ENCODE assay signal across 27 cellular contexts in the genomic region with DNA sequence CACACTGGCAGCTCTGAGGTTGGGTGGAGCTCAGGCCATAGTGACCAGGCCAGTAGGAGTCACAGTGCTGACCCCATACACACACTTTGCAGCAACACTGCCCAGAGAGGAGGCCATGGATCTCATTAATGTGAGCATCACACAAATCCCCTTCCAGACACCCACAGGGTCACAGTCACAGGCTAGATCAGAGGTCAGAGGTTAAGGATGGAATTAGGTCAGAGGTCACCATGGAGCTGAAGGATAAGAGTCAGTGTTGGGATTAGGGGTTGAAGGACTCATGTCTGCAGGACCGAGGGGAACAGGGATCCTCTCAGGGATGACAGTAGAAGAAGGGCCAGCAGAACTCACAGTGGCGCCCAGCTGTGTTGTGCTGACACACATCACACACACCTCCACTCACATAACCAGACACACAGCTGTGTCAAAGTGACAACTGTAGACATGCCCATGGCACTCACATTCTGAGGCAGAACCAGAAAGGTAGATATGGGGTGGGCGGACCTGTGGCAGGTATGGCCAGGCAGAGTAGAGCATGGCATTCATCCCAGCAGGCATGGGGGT. TPM values are rescaled to one million over a fixed set of nuclear protein-coding genes. Genes with fewer than 3 reads are reported as not detected.
DNase-seq lines count a peak whose midpoint lies in the region; ATAC-seq, FAIRE-seq and TF ChIP-seq lines count a peak whose summit lies in the region.
"Had no signal": no experiment of that assay in that cellular context is flagged by ENCODE, and none has a peak within 500 bp of the region (broad histone marks: within the 10 kb centered on the region; RNA-seq: fewer than 3 reads in every experiment).

No MANE protein-coding gene starts in this region.

- 45% methylated on average over 2 of the region's 3 CpGs for WGBS in HepG2 (ENCODE audit: low lambda C conversion rate)

- no peak for TF ChIP-seq EP300 in HepG2 (IDR thresholded peaks at IDR 0.05; ENCODE audit: low read depth in 2 of 2, low read length in 2 of 2)
- TF ChIP-seq EP300 in HepG2 (CRISPR knock-in tag; IDR thresholded peaks at IDR 0.05; ENCODE audit: borderline replicate concordance), result no peak

- peak overlapping the region; percentile 16 for H3K27ac Mint-ChIP-seq in stimulated activated naive CD8-positive, alpha-beta T cell treated with anti-CD3 and anti-CD28 coated beads, Interleukin-15, Interleukin-2, amounts not matched to agents 100 ng/mL and 50 ng/mL, for 24 hours
- no peak overlapping the region for H3K27ac Mint-ChIP-seq in stimulated activated naive CD8-positive, alpha-beta T cell treated with anti-CD3 and anti-CD28 coated beads, Interleukin-15, amount 100 ng/mL, for 72 hours
- H3K27ac Mint-ChIP-seq: CD14-positive monocyte had no signal

- H3K27me3 ChIP-seq in HepG2 (ENCODE audit: control insufficient read depth in 1 of 2, insufficient read depth in 2 of 2, low read length in 2 of 2) (no peaks in the 10 kb centered on the region), H7 (ENCODE audit: control insufficient read depth, insufficient read depth, low read length) (no peaks in the 10 kb centered on the region; the same call in 1 of the 2 replicates)
- H3K27me3 ChIP-seq: BE2C, SJCRH30 had no signal

- CTCF ChIA-PET in HepG2 (lab: Yijun Ruan, JAX; ENCODE audit: low intra/inter-chr PET ratio, low total read pairs), result no interaction called here

- FAIRE-seq in HepG2 (lab: Jason Lieb, UNC), result no peak
- FAIRE-seq: GM12892, HTR-8/SVneo had no signal

- no peak overlapping the region for H3K4me2 ChIP-seq in HepG2 (ENCODE audit: low read depth, low read length)
- H3K4me2 ChIP-seq: KMS-11 had no signal

- no peak for TF ChIP-seq CTCF in HepG2 (CRISPR knock-in tag; IDR thresholded peaks at IDR 0.05)

- TF ChIP-seq POLR2A in HepG2 (IDR thresholded peaks at IDR 0.05; ENCODE audit: insufficient read depth in 1 of 2, low read depth in 2 of 2, low read length in 2 of 2), result no peak

- H3K36me3 ChIP-seq in HepG2 (replicated peaks in 1 of 2; ENCODE audit: control insufficient read depth in 1 of 2, insufficient read depth in 2 of 2, low read length in 2 of 2) (no peaks in the 10 kb centered on the region), H7 (replicated peaks; ENCODE audit: control insufficient read depth, insufficient read depth, low read length) (no peaks in the 10 kb centered on the region)
- H3K36me3 ChIP-seq: BE2C, SJCRH30 had no signal

- intact Hi-C loops in HepG2 (cut with micrococcal nuclease; ENCODE audit: unreplicated experiment), result no loop called here

- H3K9me3 Mint-ChIP-seq in stimulated activated naive CD8-positive, alpha-beta T cell treated with anti-CD3 and anti-CD28 coated beads, Interleukin-15, Interleukin-2, amounts not matched to agents 100 ng/mL and 50 ng/mL, for 24 hours, result no peaks in the 10 kb centered on the region
- no peaks in the 10 kb centered on the region for H3K9me3 Mint-ChIP-seq in stimulated activated naive CD8-positive, alpha-beta T cell treated with anti-CD3 and anti-CD28 coated beads, Interleukin-15, amount 100 ng/mL, for 72 hours
- H3K9me3 Mint-ChIP-seq: CD14-positive monocyte had no signal

- in situ Hi-C loops in HepG2 (cut with HindIII; ENCODE audit: extremely low pct_ligation_motif_present, low pct_unique_long_range_greater_than_20kb), result loop anchor here (25.0 kb wide), 1 partner anchor 284 kb away; the partner anchor contains the start of gene NICN1

- BruUV-seq in HepG2 (replicated peaks; lab: Mats Ljungman, UMichigan), result no TSS peak

- H3K4me3 Mint-ChIP-seq in stimulated activated naive CD8-positive, alpha-beta T cell treated with anti-CD3 and anti-CD28 coated beads, Interleukin-15, Interleukin-2, amounts not matched to agents 100 ng/mL and 50 ng/mL, for 24 hours, result no peak overlapping the region
- H3K4me3 Mint-ChIP-seq in stimulated activated naive CD8-positive, alpha-beta T cell treated with anti-CD3 and anti-CD28 coated beads, Interleukin-15, amount 100 ng/mL, for 72 hours, result no peak overlapping the region
- H3K4me3 Mint-ChIP-seq: CD14-positive monocyte had no signal

- POLR2A ChIA-PET in HepG2 (lab: Yijun Ruan, JAX), result no interaction called here

- H3K9me3 ChIP-seq in HepG2 (ENCODE audit: low read length), result no peaks in the 10 kb centered on the region
- H3K9me3 ChIP-seq: BE2C, SJCRH30 had no signal

- TF ChIP-seq RAD21 in HepG2 (CRISPR knock-in tag; IDR thresholded peaks at IDR 0.05), result no peak

- peaks cover 10% of the 10 kb centered on the region for H3K4me1 ChIP-seq in HepG2 (ENCODE audit: insufficient read depth, low read length)
- H3K4me1 ChIP-seq: BE2C had no signal

- no peak for DNase-seq in stimulated activated naive CD8-positive, alpha-beta T cell treated with anti-CD3 and anti-CD28 coated beads, Interleukin-15, amount 100 ng/mL, for 72 hours
- DNase-seq in HepG2 (ENCODE audit: low spot score), result no peak
- DNase-seq in H7, result no peak
- no peak for DNase-seq in ureter (ENCODE audit: low spot score)
- DNase-seq: 8988T; ACHN; BE2C; Calu3; DMS79 treated with DMSO at 0.1 percent for 48 hours; GF-D8; GOT3; MM.1S; NCI-H2029; NCI-H446 treated with DMSO at 0.1 percent for 48 hours; NCI-H526; NCI-H82; NK-92 treated with Interleukin-12 subunit alpha and Interleukin-12 subunit beta, amount 100 ng/mL, for 24 hours; PC-3; SJCRH30 had no signal

- H3K27me3 Mint-ChIP-seq in stimulated activated naive CD8-positive, alpha-beta T cell treated with anti-CD3 and anti-CD28 coated beads, Interleukin-15, Interleukin-2, amounts not matched to agents 100 ng/mL and 50 ng/mL, for 24 hours, result no peaks in the 10 kb centered on the region
- no peaks in the 10 kb centered on the region for H3K27me3 Mint-ChIP-seq in stimulated activated naive CD8-positive, alpha-beta T cell treated with anti-CD3 and anti-CD28 coated beads, Interleukin-15, amount 100 ng/mL, for 72 hours

- no peak overlapping the region for H3K4me3 ChIP-seq in HepG2 (replicated peaks in 1 of 3; ENCODE audit: insufficient read depth in 1 of 3, low read depth in 2 of 3, low read length in 3 of 3)
- no peak overlapping the region for H3K4me3 ChIP-seq in H7 (ENCODE audit: insufficient read depth, low read depth, low read length)
- H3K4me3 ChIP-seq: SJCRH30 had no signal

- no peaks in the 10 kb centered on the region for H3K36me3 Mint-ChIP-seq in stimulated activated naive CD8-positive, alpha-beta T cell treated with anti-CD3 and anti-CD28 coated beads, Interleukin-15, Interleukin-2, amounts not matched to agents 100 ng/mL and 50 ng/mL, for 24 hours (ENCODE audit: low read depth)
- H3K36me3 Mint-ChIP-seq: CD14-positive monocyte had no signal

- no peaks in the 10 kb centered on the region for H4K20me1 ChIP-seq in HepG2 (ENCODE audit: insufficient read depth, low read length)

- H3K27ac ChIP-seq in HepG2 (ENCODE audit: extremely low read length, insufficient read depth, low read length), result no peak overlapping the region
- H3K27ac ChIP-seq: KMS-11, SJCRH30 had no signal

- no peak for ATAC-seq in stimulated activated naive CD8-positive, alpha-beta T cell treated with anti-CD3 and anti-CD28 coated beads, Interleukin-15, amount 100 ng/mL, for 72 hours
- ATAC-seq in HepG2 (peak; percentile 14; the same call in 1 of the 3 replicates), HG03342 (IDR thresholded peaks at IDR 0.05; ENCODE audit: unreplicated experiment) (no peak)
- ATAC-seq: HCT116, PC-3, SK-N-SH treated with all-trans-retinoic acid at 6 μM for 48 hours had no signal

- H3K79me2 ChIP-seq in HepG2 (ENCODE audit: insufficient read depth, low read length), result no peaks in the 10 kb centered on the region

- no peaks in the 10 kb centered on the region for H3K4me1 Mint-ChIP-seq in stimulated activated naive CD8-positive, alpha-beta T cell treated with anti-CD3 and anti-CD28 coated beads, Interleukin-15, Interleukin-2, amounts not matched to agents 100 ng/mL and 50 ng/mL, for 24 hours (ENCODE audit: low read depth)
- peaks cover 6% of the 10 kb centered on the region for H3K4me1 Mint-ChIP-seq in stimulated activated naive CD8-positive, alpha-beta T cell treated with anti-CD3 and anti-CD28 coated beads, Interleukin-15, amount 100 ng/mL, for 72 hours

- no peak overlapping the region for H3K9ac ChIP-seq in HepG2 (ENCODE audit: insufficient read depth, low read depth, low read length)
- H3K9ac ChIP-seq: KMS-11 had no signal

- no peak overlapping the region for H2AFZ ChIP-seq in HepG2 (ENCODE audit: low read length)

RNA-seq across cellular contexts. Expression of gene CCDC71, which starts 12.7 kb away (rescaled TPM):
- total RNA-seq in HepG2 (2016; rRNA removed; fragmentation: Illumina TruSeq; extraction: Trizol) (13.3 and 14.3 TPM in 2 replicates), ureter (32.1 TPM)
- total RNA-seq in HepG2 (2016; cell fraction: cytosol; rRNA removed; fragmentation: Illumina TruSeq; extraction: Trizol; ENCODE audit: low read depth), result 4.1 and 4.7 TPM in 2 replicates
- 12.6 and 13.9 TPM in 2 replicates for total RNA-seq in HepG2 (2016; cell fraction: insoluble cytoplasmic fraction; rRNA removed; fragmentation: Illumina TruSeq; extraction: Trizol)
- 10.5 and 10.7 TPM in 2 replicates for total RNA-seq in HepG2 (2016; cell fraction: membrane; rRNA removed; fragmentation: Illumina TruSeq; extraction: Trizol)
- 9.0 and 9.1 TPM in 2 replicates for total RNA-seq in HepG2 (2016; cell fraction: nucleus; rRNA removed; fragmentation: Illumina TruSeq; extraction: Trizol)
- 9.7 and 14.9 TPM in 2 replicates for polyA plus RNA-seq in HepG2 (2011; rRNA removed)
- polyA plus RNA-seq in HepG2 (2011; cell fraction: cytosol; rRNA removed), result 11.8 and 15.0 TPM in 2 replicates
- 12.1 and 12.2 TPM in 2 replicates for polyA plus RNA-seq in HepG2 (2011; cell fraction: nucleus; rRNA removed)
- polyA plus RNA-seq in HepG2 (2012), result 6.4 and 7.7 TPM in 2 replicates
- polyA plus RNA-seq in HepG2 (2016; cell fraction: cytosol; fragmentation: Illumina TruSeq; extraction: Trizol; ENCODE audit: low read depth), result 2.1 and 3.0 TPM in 2 replicates
- 15.2 TPM in 2 replicates for polyA plus RNA-seq in HepG2 (2016; cell fraction: insoluble cytoplasmic fraction; fragmentation: Illumina TruSeq; extraction: Trizol; ENCODE audit: low read depth)
- polyA plus RNA-seq in HepG2 (2016; cell fraction: membrane; fragmentation: Illumina TruSeq; extraction: Trizol; ENCODE audit: low read depth), result 5.5 and 5.6 TPM in 2 replicates
- 9.9 and 12.2 TPM in 2 replicates for polyA plus RNA-seq in HepG2 (2016; cell fraction: nucleus; fragmentation: Illumina TruSeq; extraction: Trizol; ENCODE audit: insufficient read depth, low read depth)
- 56.3 and 64.8 TPM in 2 replicates for polyA minus RNA-seq in HepG2 (2011; rRNA and poly(A)+ RNA removed; ENCODE audit: low replicate concordance)
- 9.1 and 9.9 TPM in 2 replicates for polyA minus RNA-seq in HepG2 (2011; cell fraction: cytosol; rRNA and poly(A)+ RNA removed)
- 24.2 and 24.7 TPM in 2 replicates for polyA minus RNA-seq in HepG2 (2011; cell fraction: nucleus; rRNA and poly(A)+ RNA removed)
- total RNA-seq in H7 (2014; rRNA removed; shearing (Covaris generic)), result 37.1 and 46.4 TPM in 2 replicates

RNA-seq across cellular contexts. Expression of gene KLHDC8B, which starts 18.0 kb away (rescaled TPM):
- total RNA-seq in HepG2 (2016; rRNA removed; fragmentation: Illumina TruSeq; extraction: Trizol), result 17.2 and 17.7 TPM in 2 replicates
- 5.3 and 6.0 TPM in 2 replicates for total RNA-seq in HepG2 (2016; cell fraction: cytosol; rRNA removed; fragmentation: Illumina TruSeq; extraction: Trizol; ENCODE audit: low read depth)
- 18.2 and 18.3 TPM in 2 replicates for total RNA-seq in HepG2 (2016; cell fraction: insoluble cytoplasmic fraction; rRNA removed; fragmentation: Illumina TruSeq; extraction: Trizol)
- total RNA-seq in HepG2 (2016; cell fraction: membrane; rRNA removed; fragmentation: Illumina TruSeq; extraction: Trizol), result 12.5 and 13.9 TPM in 2 replicates
- 9.8 and 11.3 TPM in 2 replicates for total RNA-seq in HepG2 (2016; cell fraction: nucleus; rRNA removed; fragmentation: Illumina TruSeq; extraction: Trizol)
- polyA plus RNA-seq in HepG2 (2011; rRNA removed), result 17.8 and 25.3 TPM in 2 replicates
- polyA plus RNA-seq in HepG2 (2011; cell fraction: cytosol; rRNA removed), result 22.1 and 25.8 TPM in 2 replicates
- polyA plus RNA-seq in HepG2 (2011; cell fraction: nucleus; rRNA removed), result 23.7 and 30.7 TPM in 2 replicates
- 10.3 and 15.5 TPM in 2 replicates for polyA plus RNA-seq in HepG2 (2012)
- 3.5 and 4.4 TPM in 2 replicates for polyA plus RNA-seq in HepG2 (2016; cell fraction: cytosol; fragmentation: Illumina TruSeq; extraction: Trizol; ENCODE audit: low read depth)
- 15.1 and 17.0 TPM in 2 replicates for polyA plus RNA-seq in HepG2 (2016; cell fraction: insoluble cytoplasmic fraction; fragmentation: Illumina TruSeq; extraction: Trizol; ENCODE audit: low read depth)
- polyA plus RNA-seq in HepG2 (2016; cell fraction: membrane; fragmentation: Illumina TruSeq; extraction: Trizol; ENCODE audit: low read depth), result 8.7 and 9.4 TPM in 2 replicates
- 19.1 and 19.7 TPM in 2 replicates for polyA plus RNA-seq in HepG2 (2016; cell fraction: nucleus; fragmentation: Illumina TruSeq; extraction: Trizol; ENCODE audit: insufficient read depth, low read depth)
- 1.0 and 28.1 TPM in 2 replicates for polyA minus RNA-seq in HepG2 (2011; rRNA and poly(A)+ RNA removed; ENCODE audit: low replicate concordance)
- 8.4 and 13.7 TPM in 2 replicates for polyA minus RNA-seq in HepG2 (2011; cell fraction: cytosol; rRNA and poly(A)+ RNA removed)
- polyA minus RNA-seq in HepG2 (2011; cell fraction: nucleus; rRNA and poly(A)+ RNA removed), result 9.1 and 15.0 TPM in 2 replicates
- 19.8 and 27.7 TPM in 2 replicates for total RNA-seq in H7 (2014; rRNA removed; shearing (Covaris generic))
- total RNA-seq in ureter, result 36.5 TPM

RNA-seq across cellular contexts. Expression of gene LAMB2, which starts 20.6 kb away (rescaled TPM):
- total RNA-seq in HepG2 (2016; rRNA removed; fragmentation: Illumina TruSeq; extraction: Trizol), result 67.9 and 208 TPM in 2 replicates
- total RNA-seq in HepG2 (2016; cell fraction: cytosol; rRNA removed; fragmentation: Illumina TruSeq; extraction: Trizol; ENCODE audit: low read depth), result 13.5 and 15.2 TPM in 2 replicates
- total RNA-seq in HepG2 (2016; cell fraction: insoluble cytoplasmic fraction; rRNA removed; fragmentation: Illumina TruSeq; extraction: Trizol), result 56.7 and 217 TPM in 2 replicates
- total RNA-seq in HepG2 (2016; cell fraction: membrane; rRNA removed; fragmentation: Illumina TruSeq; extraction: Trizol), result 16.6 and 17.9 TPM in 2 replicates
- 198 and 230 TPM in 2 replicates for total RNA-seq in HepG2 (2016; cell fraction: nucleus; rRNA removed; fragmentation: Illumina TruSeq; extraction: Trizol)
- polyA plus RNA-seq in HepG2 (2011; rRNA removed), result 443 and 619 TPM in 2 replicates
- 165 and 171 TPM in 2 replicates for polyA plus RNA-seq in HepG2 (2011; cell fraction: cytosol; rRNA removed)
- polyA plus RNA-seq in HepG2 (2011; cell fraction: nucleus; rRNA removed), result 2,056 and 2,231 TPM in 2 replicates
- 234 and 362 TPM in 2 replicates for polyA plus RNA-seq in HepG2 (2012)
- 7.4 and 10.4 TPM in 2 replicates for polyA plus RNA-seq in HepG2 (2016; cell fraction: cytosol; fragmentation: Illumina TruSeq; extraction: Trizol; ENCODE audit: low read depth)
- 45.9 and 61.9 TPM in 2 replicates for polyA plus RNA-seq in HepG2 (2016; cell fraction: insoluble cytoplasmic fraction; fragmentation: Illumina TruSeq; extraction: Trizol; ENCODE audit: low read depth)
- polyA plus RNA-seq in HepG2 (2016; cell fraction: membrane; fragmentation: Illumina TruSeq; extraction: Trizol; ENCODE audit: low read depth), result 9.9 and 13.5 TPM in 2 replicates
- 423 and 430 TPM in 2 replicates for polyA plus RNA-seq in HepG2 (2016; cell fraction: nucleus; fragmentation: Illumina TruSeq; extraction: Trizol; ENCODE audit: insufficient read depth, low read depth)
- polyA minus RNA-seq in HepG2 (2011; rRNA and poly(A)+ RNA removed; ENCODE audit: low replicate concordance), result 13.3 and 724 TPM in 2 replicates
- 108 and 211 TPM in 2 replicates for polyA minus RNA-seq in HepG2 (2011; cell fraction: cytosol; rRNA and poly(A)+ RNA removed)
- polyA minus RNA-seq in HepG2 (2011; cell fraction: nucleus; rRNA and poly(A)+ RNA removed), result 147 and 217 TPM in 2 replicates
- 81.1 and 87.3 TPM in 2 replicates for total RNA-seq in H7 (2014; rRNA removed; shearing (Covaris generic))
- total RNA-seq in ureter, result 311 TPM

RNA-seq across cellular contexts. Expression of gene USP19, which starts 32.8 kb away (rescaled TPM):
- total RNA-seq in HepG2 (2016; rRNA removed; fragmentation: Illumina TruSeq; extraction: Trizol), result 31.7 and 33.8 TPM in 2 replicates
- total RNA-seq in HepG2 (2016; cell fraction: cytosol; rRNA removed; fragmentation: Illumina TruSeq; extraction: Trizol; ENCODE audit: low read depth), result 3.2 and 3.3 TPM in 2 replicates
- total RNA-seq in HepG2 (2016; cell fraction: insoluble cytoplasmic fraction; rRNA removed; fragmentation: Illumina TruSeq; extraction: Trizol), result 28.9 and 29.8 TPM in 2 replicates
- 7.3 and 7.8 TPM in 2 replicates for total RNA-seq in HepG2 (2016; cell fraction: membrane; rRNA removed; fragmentation: Illumina TruSeq; extraction: Trizol)
- total RNA-seq in HepG2 (2016; cell fraction: nucleus; rRNA removed; fragmentation: Illumina TruSeq; extraction: Trizol), result 30.6 and 33.3 TPM in 2 replicates
- 28.3 and 36.6 TPM in 2 replicates for polyA plus RNA-seq in HepG2 (2011; rRNA removed)
- polyA plus RNA-seq in HepG2 (2011; cell fraction: cytosol; rRNA removed), result 20.1 and 31.8 TPM in 2 replicates
- polyA plus RNA-seq in HepG2 (2011; cell fraction: nucleus; rRNA removed), result 90.2 and 110 TPM in 2 replicates
- polyA plus RNA-seq in HepG2 (2012), result 21.9 and 23.6 TPM in 2 replicates
- polyA plus RNA-seq in HepG2 (2016; cell fraction: cytosol; fragmentation: Illumina TruSeq; extraction: Trizol; ENCODE audit: low read depth), result 0.88 and 1.7 TPM in 2 replicates
- 19.6 and 20.4 TPM in 2 replicates for polyA plus RNA-seq in HepG2 (2016; cell fraction: insoluble cytoplasmic fraction; fragmentation: Illumina TruSeq; extraction: Trizol; ENCODE audit: low read depth)
- polyA plus RNA-seq in HepG2 (2016; cell fraction: membrane; fragmentation: Illumina TruSeq; extraction: Trizol; ENCODE audit: low read depth), result 2.9 and 3.5 TPM in 2 replicates
- polyA plus RNA-seq in HepG2 (2016; cell fraction: nucleus; fragmentation: Illumina TruSeq; extraction: Trizol; ENCODE audit: insufficient read depth, low read depth), result 46.8 and 50.9 TPM in 2 replicates
- polyA minus RNA-seq in HepG2 (2011; rRNA and poly(A)+ RNA removed; ENCODE audit: low replicate concordance), result 183 and 184 TPM in 2 replicates
- 23.4 and 29.4 TPM in 2 replicates for polyA minus RNA-seq in HepG2 (2011; cell fraction: cytosol; rRNA and poly(A)+ RNA removed)
- 26.7 and 30.1 TPM in 2 replicates for polyA minus RNA-seq in HepG2 (2011; cell fraction: nucleus; rRNA and poly(A)+ RNA removed)
- total RNA-seq in H7 (2014; rRNA removed; shearing (Covaris generic)), result 64.4 and 73.0 TPM in 2 replicates
- 69.3 TPM for total RNA-seq in ureter

RNA-seq across cellular contexts. Expression of gene QARS1, which starts 48.9 kb away (rescaled TPM):
- total RNA-seq in HepG2 (2016; rRNA removed; fragmentation: Illumina TruSeq; extraction: Trizol) (307 and 408 TPM in 2 replicates), ureter (355 TPM)
- total RNA-seq in HepG2 (2016; cell fraction: cytosol; rRNA removed; fragmentation: Illumina TruSeq; extraction: Trizol; ENCODE audit: low read depth), result 108 and 142 TPM in 2 replicates
- total RNA-seq in HepG2 (2016; cell fraction: insoluble cytoplasmic fraction; rRNA removed; fragmentation: Illumina TruSeq; extraction: Trizol), result 307 and 376 TPM in 2 replicates
- total RNA-seq in HepG2 (2016; cell fraction: membrane; rRNA removed; fragmentation: Illumina TruSeq; extraction: Trizol), result 314 and 352 TPM in 2 replicates
- total RNA-seq in HepG2 (2016; cell fraction: nucleus; rRNA removed; fragmentation: Illumina TruSeq; extraction: Trizol), result 221 and 253 TPM in 2 replicates
- polyA plus RNA-seq in HepG2 (2011; rRNA removed), result 327 and 419 TPM in 2 replicates
- polyA plus RNA-seq in HepG2 (2011; cell fraction: cytosol; rRNA removed), result 412 and 463 TPM in 2 replicates
- 959 and 1,022 TPM in 2 replicates for polyA plus RNA-seq in HepG2 (2011; cell fraction: nucleus; rRNA removed)
- polyA plus RNA-seq in HepG2 (2012), result 332 and 451 TPM in 2 replicates
- polyA plus RNA-seq in HepG2 (2016; cell fraction: cytosol; fragmentation: Illumina TruSeq; extraction: Trizol; ENCODE audit: low read depth), result 127 and 157 TPM in 2 replicates
- polyA plus RNA-seq in HepG2 (2016; cell fraction: insoluble cytoplasmic fraction; fragmentation: Illumina TruSeq; extraction: Trizol; ENCODE audit: low read depth), result 340 and 376 TPM in 2 replicates
- 292 and 350 TPM in 2 replicates for polyA plus RNA-seq in HepG2 (2016; cell fraction: membrane; fragmentation: Illumina TruSeq; extraction: Trizol; ENCODE audit: low read depth)
- 430 and 462 TPM in 2 replicates for polyA plus RNA-seq in HepG2 (2016; cell fraction: nucleus; fragmentation: Illumina TruSeq; extraction: Trizol; ENCODE audit: insufficient read depth, low read depth)
- polyA minus RNA-seq in HepG2 (2011; rRNA and poly(A)+ RNA removed; ENCODE audit: low replicate concordance), result 258 and 464 TPM in 2 replicates
- polyA minus RNA-seq in HepG2 (2011; cell fraction: cytosol; rRNA and poly(A)+ RNA removed), result 175 and 228 TPM in 2 replicates
- 194 and 201 TPM in 2 replicates for polyA minus RNA-seq in HepG2 (2011; cell fraction: nucleus; rRNA and poly(A)+ RNA removed)
- total RNA-seq in H7 (2014; rRNA removed; shearing (Covaris generic)), result 308 and 312 TPM in 2 replicates
